Comparison of ENCODE assay signal across 10 cellular contexts in genomic region chr20:49562341-49563014, GRCh38. TPM values are rescaled to one million over a fixed set of nuclear protein-coding genes. Genes with fewer than 3 reads are reported as not detected.
DNase-seq lines count a peak whose midpoint lies in the region; ATAC-seq, FAIRE-seq and TF ChIP-seq lines count a peak whose summit lies in the region.
"Had no signal": no experiment of that assay in that cellular context is flagged by ENCODE, and none has a peak within 500 bp of the region (broad histone marks: within the 10 kb centered on the region; RNA-seq: fewer than 3 reads in every experiment).

No MANE protein-coding gene starts in this region.

- H3K9me3 Mint-ChIP-seq in effector memory CD8-positive, alpha-beta T cell = no peaks in the 10 kb centered on the region
- H3K9me3 Mint-ChIP-seq: stimulated activated naive CD8-positive, alpha-beta T cell treated with anti-CD3 and anti-CD28 coated beads, Interleukin-15, Interleukin-2, amounts not matched to agents 100 ng/mL and 50 ng/mL, for 24 hours had no signal

- peaks cover 0 to 2% of the 10 kb centered on the region in 2 donors for H3K4me1 Mint-ChIP-seq in effector memory CD8-positive, alpha-beta T cell (ENCODE audit: low read depth in 2 of 2)

- H3K4me1 ChIP-seq in HUES48 (ENCODE audit: control insufficient read depth, insufficient read depth, low read length) = peaks cover 24% of the 10 kb centered on the region
- no peaks in the 10 kb centered on the region for H3K4me1 ChIP-seq in colonic mucosa
- H3K4me1 ChIP-seq in right lobe of liver = peaks cover 0 to under 1% (median 0%) of the 10 kb centered on the region in 4 donors
- peaks cover 10% of the 10 kb centered on the region for H3K4me1 ChIP-seq in testis
- no peaks in the 10 kb centered on the region for H3K4me1 ChIP-seq in small intestine (ENCODE audit: control insufficient read depth in 2 of 2, insufficient read depth in 1 of 2, low read depth in 1 of 2, low read length in 1 of 2)

- no peaks in the 10 kb centered on the region for H3K36me3 Mint-ChIP-seq in effector memory CD8-positive, alpha-beta T cell (ENCODE audit: insufficient read depth)

- no peak overlapping the region for H3K4me3 ChIP-seq in HUES48 (ENCODE audit: low read depth, low read length)
- no peak overlapping the region for H3K4me3 ChIP-seq in colonic mucosa
- no peak overlapping the region for H3K4me3 ChIP-seq in right lobe of liver
- H3K4me3 ChIP-seq in testis = no peak overlapping the region
- H3K4me3 ChIP-seq in small intestine (ENCODE audit: low read depth in 1 of 2, low read length in 2 of 2) = no peak overlapping the region

- H3K4me3 Mint-ChIP-seq in effector memory CD8-positive, alpha-beta T cell = no peak overlapping the region
- H3K4me3 Mint-ChIP-seq: stimulated activated naive CD8-positive, alpha-beta T cell treated with anti-CD3 and anti-CD28 coated beads, Interleukin-15, Interleukin-2, amounts not matched to agents 100 ng/mL and 50 ng/mL, for 24 hours had no signal

- H3K36me3 ChIP-seq in HUES48 (ENCODE audit: control insufficient read depth, insufficient read depth, low read length) = peaks cover 2% of the 10 kb centered on the region; the same call in 1 of the 2 replicates
- H3K36me3 ChIP-seq in colonic mucosa = no peaks in the 10 kb centered on the region
- H3K36me3 ChIP-seq in right lobe of liver = no peaks in the 10 kb centered on the region
- H3K36me3 ChIP-seq in testis (ENCODE audit: low read depth, missing control alignments) = no peaks in the 10 kb centered on the region
- H3K36me3 ChIP-seq in small intestine (ENCODE audit: control insufficient read depth in 2 of 2, insufficient read depth in 2 of 2, low read length in 2 of 2) = no peaks in the 10 kb centered on the region

- H3K27ac ChIP-seq in HUES48 (ENCODE audit: low read depth, low read length) (peak overlapping the region; percentile 85), colonic mucosa (no peak overlapping the region), right lobe of liver (peak overlapping the region in 2 of 3 donors; percentile 43 to 67), testis (peak overlapping the region in 1 of 2 donors; percentile 79), small intestine (ENCODE audit: low read depth in 1 of 2, low read length in 1 of 2) (peak overlapping the region in 1 of 2 donors; percentile 11)

- 65% methylated on average over 6 of the region's 19 CpGs for WGBS in right lobe of liver (ENCODE audit: insufficient coverage, low coverage, low lambda C conversion rate, missing lambda C conversion rate)
- 43 to 58% methylated on average over 19 of the region's 19 CpGs for WGBS in testis, 2 donors
- 62 to 72% (median 70%) methylated on average over 19 of the region's 19 CpGs for WGBS in small intestine, 3 donors

- intact Hi-C loops in colonic mucosa (cut with DNase I) = no loop called here
- intact Hi-C loops in right lobe of liver (cut with DNase I) = no loop called here
- intact Hi-C loops in testis (cut with DNase I; ENCODE audit: low total_unique reads) = no loop called here

- TF ChIP-seq CTCF in colonic mucosa (IDR thresholded peaks at IDR 0.05) = no peak
- TF ChIP-seq CTCF in right lobe of liver (IDR thresholded peaks at IDR 0.05) = no peak
- no peak for TF ChIP-seq CTCF in testis (IDR thresholded peaks at IDR 0.05)

- H3K9me3 ChIP-seq in HUES48 (ENCODE audit: control insufficient read depth, insufficient read depth, low read length) (no peaks in the 10 kb centered on the region), colonic mucosa (no peaks in the 10 kb centered on the region), right lobe of liver (no peaks in the 10 kb centered on the region), testis (no peaks in the 10 kb centered on the region), small intestine (ENCODE audit: control insufficient read depth, low read depth) (no peaks in the 10 kb centered on the region)

- peak; percentile 49 for DNase-seq in colonic mucosa
- DNase-seq in right lobe of liver = peak in 2 of 3 donors; percentile 50 to 63
- peak; percentile 80 for DNase-seq in testis
- no peak for DNase-seq in NCI-H1105 (lab: John Stamatoyannopoulos, UW)
- no peak for DNase-seq in effector memory CD8-positive, alpha-beta T cell
- no peak for DNase-seq in small intestine

- peak; percentile 65 to 83 (median 72) for ATAC-seq in right lobe of liver
- ATAC-seq in effector memory CD8-positive, alpha-beta T cell (replicated peaks) = no peak
- ATAC-seq in HG02678 (IDR thresholded peaks at IDR 0.05; ENCODE audit: unreplicated experiment) = no peak

- H3K27me3 ChIP-seq in HUES48 (ENCODE audit: control insufficient read depth, insufficient read depth, low read length) (no peaks in the 10 kb centered on the region), colonic mucosa (peaks cover 9% of the 10 kb centered on the region), right lobe of liver (no peaks in the 10 kb centered on the region), testis (no peaks in the 10 kb centered on the region), small intestine (ENCODE audit: control insufficient read depth in 2 of 2, insufficient read depth in 2 of 2, low read length in 2 of 2) (peaks cover 0 to 2% of the 10 kb centered on the region in 2 donors)

- peaks cover 33 to 77% of the 10 kb centered on the region in 2 donors for H3K27me3 Mint-ChIP-seq in effector memory CD8-positive, alpha-beta T cell

- TF ChIP-seq POLR2A in right lobe of liver (IDR thresholded peaks at IDR 0.05) (no peak), testis (IDR thresholded peaks at IDR 0.05) (no peak)

- H3K27ac Mint-ChIP-seq in effector memory CD8-positive, alpha-beta T cell = no peak overlapping the region
- H3K27ac Mint-ChIP-seq: stimulated activated naive CD8-positive, alpha-beta T cell treated with anti-CD3 and anti-CD28 coated beads, Interleukin-15, Interleukin-2, amounts not matched to agents 100 ng/mL and 50 ng/mL, for 24 hours had no signal

- H3K9ac ChIP-seq in HUES48 (ENCODE audit: low read depth, low read length) (no peak overlapping the region), colonic mucosa (ENCODE audit: low read depth in 2 of 2, low read length in 2 of 2) (peak overlapping the region in 1 of 2 donors; percentile 60)

- FAIRE-seq in small intestine (lab: Jason Lieb, UNC) = no peak
- FAIRE-seq: GM18507 had no signal

RNA-seq across cellular contexts. Expression of gene PTGIS, which starts 5.5 kb away (rescaled TPM):
- 1 to 10 TPM in 1 of 2 donors, under 1 TPM in 1; 0.94 to 8.0 TPM for total RNA-seq in colonic mucosa
- 10 to 100 TPM in 5 of 6 experiments, 1 to 10 TPM in 1; 9.0 to 30.5 (median 13.7) TPM for total RNA-seq in right lobe of liver
- 10 to 100 TPM; 12.2 to 13.0 TPM for total RNA-seq in testis
- polyA plus RNA-seq in testis (ENCODE audit: insufficient read depth, low read depth, low replicate concordance) = 30.3 TPM
- polyA plus RNA-seq in small intestine = 10 to 100 TPM in 1 of 3 donors, under 1 TPM in 2; 0.22 to 15.1 (median 0.54) TPM

Comparison
In these comparisons a context has a peak if more than half of its experiments do, and no peak if none do; other contexts are left out.
1. DNase-seq: peak in colonic mucosa (single experiment), right lobe of liver (2 of 3) and testis (single experiment); none in NCI-H1105 (single experiment), effector memory CD8-positive, alpha-beta T cell (0 of 3) and small intestine (single experiment).
2. ATAC-seq: peak in right lobe of liver (4 of 4); none in effector memory CD8-positive, alpha-beta T cell (single experiment) and HG02678 (single experiment).